3 cellular contexts compared by ENCODE assay signal in genomic region chr4:145271194-145271593, GRCh38.
A peak's percentile ranks its signal among the peaks of the same experiment; 100 is the strongest.
TF ChIP-seq lines count a peak whose summit lies in the region.

No MANE protein-coding gene starts in this region.

TF ChIP-seq in GM23338, 12 proteins besides CTCF, POLR2A, EP300 and RAD21 (continued from another document and continues in another):
- TF ChIP-seq JUNB (IDR thresholded peaks at IDR 0.05; ENCODE audit: unreplicated experiment): no peak
- TF ChIP-seq POLR2AphosphoS5 (IDR thresholded peaks at IDR 0.05; ENCODE audit: low read depth): no peak
- no peak for TF ChIP-seq ZNF462 (CRISPR knock-in tag; IDR thresholded peaks at IDR 0.05)
- TF ChIP-seq EZH2phosphoT487 (IDR thresholded peaks at IDR 0.05; ENCODE audit: unreplicated experiment): no peak
- TF ChIP-seq EZH2 (IDR thresholded peaks at IDR 0.05; ENCODE audit: low read depth, unreplicated experiment): no peak
- no peak for TF ChIP-seq ZNF114 (CRISPR knock-in tag; IDR thresholded peaks at IDR 0.05)
- TF ChIP-seq ZNF331 (CRISPR knock-in tag; IDR thresholded peaks at IDR 0.05; ENCODE audit: low read depth): no peak
- TF ChIP-seq CREB1 (CRISPR knock-in tag; IDR thresholded peaks at IDR 0.05; ENCODE audit: low read depth): no peak

TF ChIP-seq in K562, 482 proteins besides CTCF, POLR2A, EP300 and RAD21 (continued from another document):
- no peak for TF ChIP-seq ASH1L (IDR thresholded peaks at IDR 0.05; ENCODE audit: borderline replicate concordance, low read depth, partially characterized antibody)
- 0 out of 2 replicates have a peak, but pooled peaks have one; percentile 42 for TF ChIP-seq ZNF134 (CRISPR knock-in tag; conservative IDR thresholded peaks at IDR 0.05)
- no peak for TF ChIP-seq MAFF (IDR thresholded peaks at IDR 0.05; ENCODE audit: low read length)

TF ChIP-seq in liver, 16 proteins besides CTCF, POLR2A, EP300 and RAD21 (continued from another document):
- no peak for TF ChIP-seq REST (IDR thresholded peaks at IDR 0.05)
- peak; percentile 51 for TF ChIP-seq HNF4G (IDR thresholded peaks at IDR 0.05)
- TF ChIP-seq NR2F2 (IDR thresholded peaks at IDR 0.05): peak; percentile 68
- no peak for TF ChIP-seq TAF1 (conservative IDR thresholded peaks at IDR 0.05)
- TF ChIP-seq EGR1 (IDR thresholded peaks at IDR 0.05; ENCODE audit: low read depth in 2 of 2): no peak
- peak; percentile 25 for TF ChIP-seq MAX (IDR thresholded peaks at IDR 0.05)
- TF ChIP-seq HNF4A (conservative IDR thresholded peaks at IDR 0.05): peak; percentile 84 to 92
